Comparison of ENCODE assay signal across 24 cellular contexts in the genomic region with DNA sequence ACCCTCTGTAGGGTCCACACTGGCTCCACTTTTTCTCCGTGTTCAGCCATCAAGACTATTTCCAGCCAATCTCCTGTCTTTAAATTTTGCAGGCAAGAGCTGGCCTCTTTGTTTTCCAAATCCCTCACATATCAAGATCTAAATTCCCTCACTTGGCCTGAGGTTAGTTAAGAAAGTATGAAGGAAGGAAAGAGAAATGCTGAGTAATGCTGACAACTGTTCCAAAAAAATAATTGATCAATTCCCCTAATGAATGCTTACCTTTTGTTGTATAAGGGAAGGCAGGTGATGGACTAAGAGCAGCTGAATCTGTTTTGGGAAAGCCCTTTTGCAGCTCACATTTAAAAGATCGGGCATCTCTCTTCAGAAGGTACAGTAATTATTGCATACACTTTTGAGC.
"Had no signal": no experiment of that assay in that cellular context is flagged by ENCODE, and none has a peak within 500 bp of the region (broad histone marks: within the 10 kb centered on the region; RNA-seq: fewer than 3 reads in every experiment).

No MANE protein-coding gene starts in this region.

- DNase-seq: activated CD4-positive, alpha-beta T cell treated with anti-CD3 and anti-CD28 coated beads for 4 hours; activated CD8-positive, alpha-beta memory T cell treated with anti-CD3 and anti-CD28 coated beads, Interleukin-2, amount 50 U/mL, for 4 hours; activated CD8-positive, alpha-beta T cell treated with anti-CD3 and anti-CD28 coated beads for 36 hours; activated gamma-delta T cell treated with Interleukin-2 at 50 U/mL for 16 hours; activated naive CD4-positive, alpha-beta T cell treated with anti-CD3 and anti-CD28 coated beads, Interleukin-2, amount 10 ng/mL, durations not matched to agents 7 days and 5 days; activated naive CD8-positive, alpha-beta T cell treated with anti-CD3 and anti-CD28 coated beads for 36 hours; activated T-cell treated with anti-CD3 and anti-CD28 coated beads, Interleukin-2, amount 50 U/mL, for 72 hours; central memory CD4-positive, alpha-beta T cell; Kasumi-1; NCI-H1048; NCI-H1930; NCI-H2171; NCI-H2227 treated with DMSO at 0.1 percent for 48 hours; NCI-H446 treated with DMSO at 0.1 percent for 48 hours; NCI-H524 treated with DMSO at 0.1 percent for 48 hours; NCI-H774; NK-92 treated with Interleukin-12 subunit alpha and Interleukin-12 subunit beta, amount 100 ng/mL, for 24 hours; SIG-M5; T-helper 2 cell; T1000; WERI-Rb-1 had no signal

- H3K27me3 Mint-ChIP-seq: activated CD8-positive, alpha-beta T cell treated with anti-CD3 and anti-CD28 coated beads for 36 hours; activated naive CD4-positive, alpha-beta T cell treated with anti-CD3 and anti-CD28 coated beads, Interleukin-2, amount 10 ng/mL, durations not matched to agents 7 days and 5 days had no signal

- H3K36me3 ChIP-seq: WERI-Rb-1 had no signal

- H3K4me1 Mint-ChIP-seq: activated naive CD4-positive, alpha-beta T cell treated with anti-CD3 and anti-CD28 coated beads, Interleukin-2, amount 10 ng/mL, durations not matched to agents 7 days and 5 days; activated naive CD8-positive, alpha-beta T cell treated with anti-CD3 and anti-CD28 coated beads for 36 hours had no signal

- H3K27ac Mint-ChIP-seq: activated CD8-positive, alpha-beta T cell treated with anti-CD3 and anti-CD28 coated beads for 36 hours; activated naive CD4-positive, alpha-beta T cell treated with anti-CD3 and anti-CD28 coated beads, Interleukin-2, amount 10 ng/mL, durations not matched to agents 7 days and 5 days; activated naive CD8-positive, alpha-beta T cell treated with anti-CD3 and anti-CD28 coated beads for 36 hours; activated T-cell treated with anti-CD3 and anti-CD28 coated beads, Interleukin-2, amount 50 U/mL, for 72 hours; activated T-helper 2 cell treated with anti-CD3 and anti-CD28 coated beads, Interferon-gamma antibody, Interleukin-2, Interleukin-4, amounts not matched to agents 10 μg/mL and 5 μg/mL and 100 μg/mL, durations not matched to agents 14 hours and 24 hours and 36 hours had no signal

- H3K4me3 ChIP-seq: coronary artery had no signal

- H3K36me3 Mint-ChIP-seq: activated naive CD4-positive, alpha-beta T cell treated with anti-CD3 and anti-CD28 coated beads, Interleukin-2, amount 10 ng/mL, durations not matched to agents 7 days and 5 days; activated naive CD8-positive, alpha-beta T cell treated with anti-CD3 and anti-CD28 coated beads for 36 hours had no signal

- H3K27ac ChIP-seq: coronary artery, WERI-Rb-1 had no signal

- FAIRE-seq: bronchial epithelial cell had no signal

- H3K9me3 Mint-ChIP-seq: activated T-helper 2 cell treated with anti-CD3 and anti-CD28 coated beads, Interferon-gamma antibody, Interleukin-2, Interleukin-4, amounts not matched to agents 10 μg/mL and 5 μg/mL and 100 μg/mL, durations not matched to agents 14 hours and 24 hours and 36 hours had no signal

- H3K4me3 Mint-ChIP-seq: activated CD8-positive, alpha-beta T cell treated with anti-CD3 and anti-CD28 coated beads for 36 hours; activated naive CD4-positive, alpha-beta T cell treated with anti-CD3 and anti-CD28 coated beads, Interleukin-2, amount 10 ng/mL, durations not matched to agents 7 days and 5 days; activated naive CD8-positive, alpha-beta T cell treated with anti-CD3 and anti-CD28 coated beads for 36 hours; activated T-cell treated with anti-CD3 and anti-CD28 coated beads, Interleukin-2, amount 50 U/mL, for 72 hours had no signal
